ENCODE assay signal across 9 cellular contexts in the genomic region with DNA sequence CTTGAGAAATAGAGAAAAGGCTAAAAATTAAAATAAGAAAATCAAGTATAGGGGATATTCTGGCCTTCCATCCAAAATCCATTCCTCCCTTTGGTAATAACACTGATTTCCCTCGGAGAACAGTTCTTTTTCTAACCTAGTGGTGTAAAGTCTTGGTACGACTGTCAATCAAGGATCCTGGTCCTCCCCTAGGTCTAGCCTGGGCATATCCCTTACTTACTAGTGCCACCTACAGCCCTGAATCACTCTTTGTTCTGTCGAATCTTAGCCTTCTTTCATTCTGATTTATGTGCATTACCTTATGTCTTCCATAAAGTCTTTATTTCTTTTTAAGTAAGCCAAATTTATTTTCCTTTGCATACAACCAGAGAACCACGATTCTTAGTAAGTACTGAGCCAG.
DNase-seq lines count a peak whose midpoint lies in the region; ATAC-seq and TF ChIP-seq lines count a peak whose summit lies in the region.
"Had no signal": no experiment of that assay in that cellular context is flagged by ENCODE, and none has a peak within 500 bp of the region (broad histone marks: within the 10 kb centered on the region; RNA-seq: fewer than 3 reads in every experiment).

No MANE protein-coding gene starts in this region.

- no peak overlapping the region for H2AK5ac ChIP-seq in mesendoderm (ENCODE audit: low read length)

- H3K4me1 ChIP-seq in adipocyte (ENCODE audit: control insufficient read depth, insufficient read depth, low read length): peaks cover 10% of the 10 kb centered on the region
- H3K4me1 ChIP-seq in mesendoderm (ENCODE audit: control insufficient read depth, low read depth, low read length): no peaks in the 10 kb centered on the region

- DNase-seq in GM13976 (ENCODE audit: low spot score) (peak; percentile 10), adipocyte (ENCODE audit: low read depth) (peak; percentile 71), mesendoderm (peak; percentile 81), CD14-positive monocyte (ENCODE audit: low spot score) (no peak), putamen (ENCODE audit: low spot score) (no peak), lower leg skin (ENCODE audit: low spot score in 2 of 2) (no peak)
- no peak for DNase-seq in stimulated activated naive CD4-positive, alpha-beta T cell (lab: John Stamatoyannopoulos, UW)
- DNase-seq: dorsolateral prefrontal cortex had no signal

- intact Hi-C loops in CD14-positive monocyte (cut with micrococcal nuclease): no loop called here
- intact Hi-C loops in lower leg skin (cut with DNase I; ENCODE audit: low total_unique reads): no loop called here

- H2BK15ac ChIP-seq in mesendoderm (replicated peaks; ENCODE audit: low read depth): no peak overlapping the region

- TF ChIP-seq CTCF in GM13976 (IDR thresholded peaks at IDR 0.05; ENCODE audit: borderline replicate concordance, control extremely low read depth, extremely low read depth, insufficient read depth, missing control alignments) (no peak), CD14-positive monocyte (IDR thresholded peaks at IDR 0.05) (no peak), lower leg skin (IDR thresholded peaks at IDR 0.05) (no peak)

- TF ChIP-seq POLR2A in lower leg skin (IDR thresholded peaks at IDR 0.05): no peak

- peak overlapping the region in 1 of 7 donors; percentile 56 for H3K27ac Mint-ChIP-seq in CD14-positive monocyte

- H3K9ac ChIP-seq in adipocyte (ENCODE audit: low read length) (no peak overlapping the region), mesendoderm (ENCODE audit: low read length) (no peak overlapping the region)

- no peak overlapping the region for H3K23ac ChIP-seq in mesendoderm (ENCODE audit: low read length)

- H2BK5ac ChIP-seq in mesendoderm (ENCODE audit: low read length): no peak overlapping the region

- H3K79me1 ChIP-seq in mesendoderm (ENCODE audit: low read length): no peaks in the 10 kb centered on the region

- H3K9me3 ChIP-seq in adipocyte (ENCODE audit: control insufficient read depth, low read length): no peaks in the 10 kb centered on the region

- no peak overlapping the region for H3K4me3 Mint-ChIP-seq in CD14-positive monocyte

- no peaks in the 10 kb centered on the region for H3K27me3 ChIP-seq in adipocyte (replicated peaks; ENCODE audit: control insufficient read depth, insufficient read depth, low read length)
- H3K27me3 ChIP-seq in mesendoderm (ENCODE audit: insufficient read depth, low read length, poor library complexity): no peaks in the 10 kb centered on the region
- H3K27me3 ChIP-seq: dorsolateral prefrontal cortex had no signal

- no peak overlapping the region for H3K27ac ChIP-seq in mesendoderm (ENCODE audit: low read depth, low read length)
- H3K27ac ChIP-seq: dorsolateral prefrontal cortex had no signal

- H3K27me3 Mint-ChIP-seq in CD14-positive monocyte (ENCODE audit: low read depth in 3 of 3): no peaks in the 10 kb centered on the region

- H4K8ac ChIP-seq in mesendoderm (ENCODE audit: low read depth, low read length): no peak overlapping the region

- peaks cover 0 to 4% (median 0%) of the 10 kb centered on the region in 7 donors for H3K9me3 Mint-ChIP-seq in CD14-positive monocyte

- H2BK120ac ChIP-seq in mesendoderm (ENCODE audit: low read depth, low read length): no peak overlapping the region

- ATAC-seq in HG03521 (IDR thresholded peaks at IDR 0.05; ENCODE audit: unreplicated experiment): peak; percentile 64

- no peak overlapping the region for H4K5ac ChIP-seq in mesendoderm (ENCODE audit: low read length)

- H3K56ac ChIP-seq in mesendoderm (ENCODE audit: low read length): no peak overlapping the region

- in situ Hi-C loops in GM13976 (cut with MboI; ENCODE audit: low sequenced_read_pairs, unreplicated experiment): no loop called here

- H3K4me3 ChIP-seq in adipocyte (ENCODE audit: low read length) (no peak overlapping the region), mesendoderm (ENCODE audit: low read length) (no peak overlapping the region), lower leg skin (ENCODE audit: low read depth, poor library complexity, severe bottlenecking) (no peak overlapping the region)
- H3K4me3 ChIP-seq: dorsolateral prefrontal cortex had no signal

- no peak overlapping the region for H3K4me2 ChIP-seq in mesendoderm (ENCODE audit: low read length)

- no peaks in the 10 kb centered on the region for H3K4me1 Mint-ChIP-seq in CD14-positive monocyte

- no CpG with 5 or more reads among the region's 4 CpGs for WGBS in mesendoderm (ENCODE audit: extremely low coverage, insufficient coverage, low lambda C conversion rate)
- WGBS in lower leg skin, 2 donors: 34 to 35% methylated on average over 4 of the region's 4 CpGs

- no peak overlapping the region for H3K4ac ChIP-seq in mesendoderm (ENCODE audit: low read depth, low read length)

- H3K18ac ChIP-seq in mesendoderm (ENCODE audit: low read length): no peak overlapping the region

- H3K36me3 ChIP-seq in adipocyte (ENCODE audit: control insufficient read depth, insufficient read depth, low read length, severe bottlenecking) (no peaks in the 10 kb centered on the region), mesendoderm (ENCODE audit: control insufficient read depth, insufficient read depth, low read length) (no peaks in the 10 kb centered on the region)

- H3K36me3 Mint-ChIP-seq in CD14-positive monocyte: no peaks in the 10 kb centered on the region

- H3K79me2 ChIP-seq in mesendoderm (ENCODE audit: control insufficient read depth, insufficient read depth, low read length): no peaks in the 10 kb centered on the region

Comparison
In these comparisons a context has a peak if more than half of its experiments do, and no peak if none do; other contexts are left out.
1. DNase-seq: peak in GM13976 (single experiment), adipocyte (single experiment) and mesendoderm (single experiment); none in CD14-positive monocyte (single experiment), stimulated activated naive CD4-positive, alpha-beta T cell (0 of 6), putamen (single experiment) and lower leg skin (0 of 2).